9 cellular contexts compared by ENCODE assay signal in genomic region chr7:45025473-45025872, GRCh38. TPM values are rescaled to one million over a fixed set of nuclear protein-coding genes. Genes with fewer than 3 reads are reported as not detected.
DNase-seq lines count a peak whose midpoint lies in the region; ATAC-seq and TF ChIP-seq lines count a peak whose summit lies in the region.
"Not testable (repeated sequence)": the region's sequence is repeated elsewhere in the genome, so short reads cannot be mapped to it uniquely, and the experiment has no call there.
"Had no signal": no experiment of that assay in that cellular context is flagged by ENCODE, and none has a peak within 500 bp of the region (broad histone marks: within the 10 kb centered on the region; RNA-seq: fewer than 3 reads in every experiment).

No MANE protein-coding gene starts in this region.

- not testable (repeated sequence) for H3K27ac Mint-ChIP-seq in GM23338
- H3K27ac Mint-ChIP-seq in activated CD4-positive, alpha-beta T cell treated with anti-CD3 and anti-CD28 coated beads for 36 hours = peak overlapping the region; percentile 48
- peak overlapping the region; percentile 66 for H3K27ac Mint-ChIP-seq in activated T-cell treated with anti-CD3 and anti-CD28 coated beads, Interleukin-2, amount 50 U/mL, for 72 hours
- peak overlapping the region; percentile 43 for H3K27ac Mint-ChIP-seq in activated naive CD8-positive, alpha-beta T cell treated with anti-CD3 and anti-CD28 coated beads, Interleukin-2, amount 50 U/mL, for 24 hours
- H3K27ac Mint-ChIP-seq in immature natural killer cell (peak overlapping the region; percentile 79 to 95 (median 84)), nephron progenitor cell (peak overlapping the region; percentile 53)

- peaks cover 50% of the 10 kb centered on the region for H3K79me2 ChIP-seq in GM23338 (replicated peaks; ENCODE audit: insufficient read depth)
- H3K79me2 ChIP-seq in OCI-LY1 (ENCODE audit: insufficient read depth, low read length) = peaks cover 76% of the 10 kb centered on the region

- H3K4me3 Mint-ChIP-seq in GM23338; activated CD4-positive, alpha-beta T cell treated with anti-CD3 and anti-CD28 coated beads for 36 hours; nephron progenitor cell: not testable (repeated sequence)
- H3K4me3 Mint-ChIP-seq in activated T-cell treated with anti-CD3 and anti-CD28 coated beads, Interleukin-2, amount 50 U/mL, for 72 hours = peak overlapping the region; percentile 63 to 71
- peak overlapping the region; percentile 10 for H3K4me3 Mint-ChIP-seq in activated naive CD8-positive, alpha-beta T cell treated with anti-CD3 and anti-CD28 coated beads, Interleukin-2, amount 50 U/mL, for 24 hours
- H3K4me3 Mint-ChIP-seq in immature natural killer cell = peak overlapping the region; percentile 64 to 78 (median 73)

- H3K9me3 Mint-ChIP-seq in GM23338; activated CD4-positive, alpha-beta T cell treated with anti-CD3 and anti-CD28 coated beads for 36 hours (ENCODE audit: low read depth); activated T-cell treated with anti-CD3 and anti-CD28 coated beads, Interleukin-2, amount 50 U/mL, for 72 hours; activated naive CD8-positive, alpha-beta T cell treated with anti-CD3 and anti-CD28 coated beads, Interleukin-2, amount 50 U/mL, for 24 hours; immature natural killer cell: not testable (repeated sequence)
- peaks cover 33% of the 10 kb centered on the region for H3K9me3 Mint-ChIP-seq in nephron progenitor cell

- ATAC-seq in GM23338; activated CD4-positive, alpha-beta T cell treated with anti-CD3 and anti-CD28 coated beads for 36 hours; activated T-cell treated with anti-CD3 and anti-CD28 coated beads, Interleukin-2, amount 50 U/mL, for 72 hours (replicated peaks in 1 of 2); activated naive CD8-positive, alpha-beta T cell treated with anti-CD3 and anti-CD28 coated beads, Interleukin-2, amount 50 U/mL, for 24 hours: not testable (repeated sequence)

- H3K27me3 Mint-ChIP-seq in GM23338 (ENCODE audit: insufficient read depth, low read depth, poor library complexity); activated CD4-positive, alpha-beta T cell treated with anti-CD3 and anti-CD28 coated beads for 36 hours; activated T-cell treated with anti-CD3 and anti-CD28 coated beads, Interleukin-2, amount 50 U/mL, for 72 hours (ENCODE audit: low read depth); activated naive CD8-positive, alpha-beta T cell treated with anti-CD3 and anti-CD28 coated beads, Interleukin-2, amount 50 U/mL, for 24 hours; immature natural killer cell (ENCODE audit: low read depth in 3 of 3); nephron progenitor cell (ENCODE audit: low read depth, poor library complexity): not testable (repeated sequence)

- H3K27me3 ChIP-seq in BLaER1; GM23338 (ENCODE audit: insufficient read depth); OCI-LY1 (ENCODE audit: insufficient read depth, low read length): not testable (repeated sequence)

- H3K27ac ChIP-seq in BLaER1 = peak overlapping the region; percentile 93
- 0 out of 2 replicates have a peak overlapping the region, but pooled peaks have one; percentile 32 for H3K27ac ChIP-seq in GM23338 (ENCODE audit: low read depth)
- H3K27ac ChIP-seq in OCI-LY1 (ENCODE audit: low read depth, low read length, poor library complexity, severe bottlenecking) = peak overlapping the region; percentile 98

- DNase-seq in GM23338 (ENCODE audit: low spot score); activated CD4-positive, alpha-beta T cell treated with anti-CD3 and anti-CD28 coated beads for 36 hours; activated T-cell treated with anti-CD3 and anti-CD28 coated beads, Interleukin-2, amount 50 U/mL, for 72 hours; activated naive CD8-positive, alpha-beta T cell treated with anti-CD3 and anti-CD28 coated beads, Interleukin-2, amount 50 U/mL, for 24 hours; immature natural killer cell; nephron progenitor cell: not testable (repeated sequence)

- H3K36me3 Mint-ChIP-seq in GM23338 (ENCODE audit: low read depth) = not testable (repeated sequence)
- peaks cover 62% of the 10 kb centered on the region for H3K36me3 Mint-ChIP-seq in activated CD4-positive, alpha-beta T cell treated with anti-CD3 and anti-CD28 coated beads for 36 hours (ENCODE audit: low read depth)
- H3K36me3 Mint-ChIP-seq in activated T-cell treated with anti-CD3 and anti-CD28 coated beads, Interleukin-2, amount 50 U/mL, for 72 hours (ENCODE audit: insufficient read depth in 2 of 2) = peaks cover 18 to 37% of the 10 kb centered on the region in 2 donors
- H3K36me3 Mint-ChIP-seq in activated naive CD8-positive, alpha-beta T cell treated with anti-CD3 and anti-CD28 coated beads, Interleukin-2, amount 50 U/mL, for 24 hours (ENCODE audit: low read depth) = peaks cover 37% of the 10 kb centered on the region
- peaks cover 4 to 11% (median 5%) of the 10 kb centered on the region in 3 donors for H3K36me3 Mint-ChIP-seq in immature natural killer cell
- H3K36me3 Mint-ChIP-seq in nephron progenitor cell (ENCODE audit: low read depth) = peaks cover 53% of the 10 kb centered on the region

- POLR2A ChIA-PET in activated CD4-positive, alpha-beta T cell treated with anti-CD3 and anti-CD28 coated beads for 36 hours (lab: Charles Lee) = interaction anchor here (0.7 kb wide), 1 partner anchor 45 kb away, joined by 3 read pairs; no protein-coding TSS in a partner anchor

- not testable (repeated sequence) for H3K9me2 ChIP-seq in GM23338 (ENCODE audit: insufficient read depth); OCI-LY1 (ENCODE audit: low read depth, low read length)

- not testable (repeated sequence) for H3F3A ChIP-seq in GM23338 (replicated peaks; ENCODE audit: low read depth)
- peaks cover 18% of the 10 kb centered on the region for H3F3A ChIP-seq in OCI-LY1 (ENCODE audit: insufficient read depth, low read length)

- H3K4me3 ChIP-seq in BLaER1, GM23338: not testable (repeated sequence)
- peak overlapping the region; percentile 83 for H3K4me3 ChIP-seq in OCI-LY1 (ENCODE audit: low read depth, low read length, poor library complexity, severe bottlenecking)

- H3K4me1 ChIP-seq in BLaER1 = peaks cover 75% of the 10 kb centered on the region
- H3K4me1 ChIP-seq in GM23338 (ENCODE audit: insufficient read depth) = not testable (repeated sequence)
- H3K4me1 ChIP-seq in OCI-LY1 (ENCODE audit: insufficient read depth, low read length, severe bottlenecking) = peaks cover 90% of the 10 kb centered on the region

- H3K4me2 ChIP-seq in BLaER1 = peak overlapping the region; percentile 88
- not testable (repeated sequence) for H3K4me2 ChIP-seq in GM23338
- peak overlapping the region; percentile 96 for H3K4me2 ChIP-seq in OCI-LY1 (ENCODE audit: low read length)

- H3K9me3 ChIP-seq in BLaER1 = peaks cover 13% of the 10 kb centered on the region
- not testable (repeated sequence) for H3K9me3 ChIP-seq in OCI-LY1 (ENCODE audit: low read length)

- peaks cover 27% of the 10 kb centered on the region; the same call in 1 of the 2 replicates for H4K20me1 ChIP-seq in BLaER1
- peaks cover 13% of the 10 kb centered on the region; the same call in 1 of the 2 replicates for H4K20me1 ChIP-seq in GM23338 (replicated peaks; ENCODE audit: insufficient read depth)
- H4K20me1 ChIP-seq in OCI-LY1 (ENCODE audit: insufficient read depth, low read length) = not testable (repeated sequence)

- H3K4me1 Mint-ChIP-seq in GM23338, nephron progenitor cell: not testable (repeated sequence)
- peaks cover 85% of the 10 kb centered on the region for H3K4me1 Mint-ChIP-seq in activated CD4-positive, alpha-beta T cell treated with anti-CD3 and anti-CD28 coated beads for 36 hours
- peaks cover 94% of the 10 kb centered on the region for H3K4me1 Mint-ChIP-seq in activated T-cell treated with anti-CD3 and anti-CD28 coated beads, Interleukin-2, amount 50 U/mL, for 72 hours (ENCODE audit: low read depth)
- H3K4me1 Mint-ChIP-seq in activated naive CD8-positive, alpha-beta T cell treated with anti-CD3 and anti-CD28 coated beads, Interleukin-2, amount 50 U/mL, for 24 hours = peaks cover 83% of the 10 kb centered on the region
- peaks cover 69 to 91% of the 10 kb centered on the region in 2 donors for H3K4me1 Mint-ChIP-seq in immature natural killer cell

- H3K9ac ChIP-seq in BLaER1 (peak overlapping the region; percentile 22; the same call in 1 of the 2 replicates), OCI-LY1 (ENCODE audit: low read length) (peak overlapping the region; percentile 95)

- intact Hi-C loops in activated CD4-positive, alpha-beta T cell treated with anti-CD3 and anti-CD28 coated beads for 36 hours (cut with DNase I, micrococcal nuclease) = not testable (repeated sequence)

- not testable (repeated sequence) for TF ChIP-seq CTCF in GM23338 (conservative IDR thresholded peaks at IDR 0.05; ENCODE audit: low read depth in 2 of 2); OCI-LY1 (IDR thresholded peaks at IDR 0.05; ENCODE audit: low read length); nephron progenitor cell (IDR thresholded peaks at IDR 0.05)

- CTCF ChIA-PET in activated CD4-positive, alpha-beta T cell treated with anti-CD3 and anti-CD28 coated beads for 36 hours (lab: Charles Lee) = interaction anchor here (0.7 to 1.5 kb wide), 4 partner anchors 12 to 111 kb away, joined by 3 to 5 read pairs (median 3); no protein-coding TSS in a partner anchor

- H2AFZ ChIP-seq in GM23338; OCI-LY1 (ENCODE audit: low read length): not testable (repeated sequence)

- peaks cover 15% of the 10 kb centered on the region for H3K36me3 ChIP-seq in BLaER1
- not testable (repeated sequence) for H3K36me3 ChIP-seq in GM23338 (ENCODE audit: insufficient read depth)
- peaks cover 45% of the 10 kb centered on the region for H3K36me3 ChIP-seq in OCI-LY1 (ENCODE audit: insufficient read depth, low read length)

RNA-seq across cellular contexts. Expression of gene CCM2, which starts 25.5 kb away (rescaled TPM):
- 37.0 and 40.1 TPM in 2 replicates for total RNA-seq in GM23338 (2014; rRNA removed; shearing (Covaris generic))
- 24.0 and 24.9 TPM in 2 replicates for polyA plus RNA-seq in GM23338 (2016; fragmentation: Nextera tagmentation; extraction: Ambion mirVana)
- total RNA-seq in activated CD4-positive, alpha-beta T cell treated with anti-CD3 and anti-CD28 coated beads for 36 hours = 10 to 100 TPM; 70.1 to 80.1 TPM
- 100 to 1,000 TPM in 1 of 2 donors, 10 to 100 TPM in 1; 94.2 to 109 TPM for total RNA-seq in activated T-cell treated with anti-CD3 and anti-CD28 coated beads, Interleukin-2, amount 50 U/mL, for 72 hours
- 100 to 1,000 TPM in 2 of 3 donors, 10 to 100 TPM in 1; 60.4 to 120 (median 103) TPM for polyA plus RNA-seq in immature natural killer cell

RNA-seq across cellular contexts. Expression of gene MYO1G, which starts 46.7 kb away (rescaled TPM):
- 0.08 and 0.10 TPM in 2 replicates for total RNA-seq in GM23338 (2014; rRNA removed; shearing (Covaris generic))
- polyA plus RNA-seq in GM23338 (2016; fragmentation: Nextera tagmentation; extraction: Ambion mirVana) = 0.11 and 0.31 TPM in 2 replicates
- 100 to 1,000 TPM; 369 to 376 TPM for total RNA-seq in activated CD4-positive, alpha-beta T cell treated with anti-CD3 and anti-CD28 coated beads for 36 hours
- 100 to 1,000 TPM; 595 to 606 TPM for total RNA-seq in activated T-cell treated with anti-CD3 and anti-CD28 coated beads, Interleukin-2, amount 50 U/mL, for 72 hours
- polyA plus RNA-seq in immature natural killer cell = 100 to 1,000 TPM; 139 to 261 (median 139) TPM
- total RNA-seq: RPMI7951 had no signal

Comparison
In these comparisons a context has a peak if more than half of its experiments do, and no peak if none do; other contexts are left out.
1. H3K27ac ChIP-seq: peak in every context shown above with its lines; median percentile 98 in OCI-LY1; 93 in BLaER1; 32 in GM23338.
2. RNA of gene MYO1G, which starts 46.7 kb away (total RNA-seq): 595 to 606 TPM in activated T-cell treated with anti-CD3 and anti-CD28 coated beads, Interleukin-2, amount 50 U/mL, for 72 hours and 369 to 376 TPM in activated CD4-positive, alpha-beta T cell treated with anti-CD3 and anti-CD28 coated beads for 36 hours; 0.08 to 0.10 TPM in GM23338; every median in the first group is over 100 times any median in the second.